In the genomic region with DNA sequence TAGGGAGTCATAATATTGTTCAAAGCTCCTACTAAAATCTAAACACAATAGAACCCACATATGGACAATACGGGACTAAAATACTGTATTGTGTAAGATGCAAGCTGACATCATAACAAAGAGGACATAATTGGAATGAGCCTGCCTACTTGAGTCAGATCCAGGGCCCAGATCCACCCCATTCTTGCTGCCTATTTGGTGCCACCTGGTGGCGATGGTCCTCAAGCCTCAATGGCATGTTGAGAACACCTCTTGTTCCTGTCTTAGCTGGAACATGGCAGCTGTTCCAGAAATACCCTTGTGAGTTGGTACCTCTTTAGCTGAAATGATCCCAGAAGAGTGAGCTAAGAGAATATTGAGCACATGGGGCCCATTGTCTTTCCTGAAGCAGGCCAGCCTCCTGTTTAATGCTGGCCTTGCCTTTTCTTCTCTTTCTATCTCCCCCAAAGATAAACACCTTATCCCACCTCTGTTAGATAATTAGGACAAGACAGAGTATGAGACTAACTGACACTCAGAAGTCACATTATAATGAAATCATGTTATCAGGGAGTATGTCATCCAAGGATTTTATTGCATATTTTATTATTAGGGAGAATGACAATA, we compare ENCODE assay signal across 8 cellular contexts.
A peak's percentile ranks its signal among the peaks of the same experiment; 100 is the strongest.
DNase-seq lines count a peak whose midpoint lies in the region; FAIRE-seq and TF ChIP-seq lines count a peak whose summit lies in the region.

No MANE protein-coding gene starts in this region.

- no peaks in the 10 kb centered on the region for H3K4me1 Mint-ChIP-seq in H9
- H3K4me1 Mint-ChIP-seq in nephron progenitor cell: no peaks in the 10 kb centered on the region

- H3K14ac ChIP-seq in H9 (ENCODE audit: insufficient read depth, low read length) (no peak overlapping the region), H1 (ENCODE audit: insufficient read length) (no peak overlapping the region)

- H3K4me1 ChIP-seq in H9 (ENCODE audit: insufficient read depth, low read length): no peaks in the 10 kb centered on the region
- H3K4me1 ChIP-seq in Peyer's patch: no peaks in the 10 kb centered on the region
- no peaks in the 10 kb centered on the region for H3K4me1 ChIP-seq in H1 (replicated peaks in 1 of 4; ENCODE audit: control insufficient read depth in 3 of 4, insufficient read depth in 4 of 4, low read length in 3 of 4)

- TF ChIP-seq CTCF in H9 (conservative IDR thresholded peaks at IDR 0.05) (peak; percentile 87), Peyer's patch (IDR thresholded peaks at IDR 0.05) (peak in 4 of 6 experiments; percentile 27 to 50 (median 42)), H1 (IDR thresholded peaks at IDR 0.05; ENCODE audit: control extremely low read depth in 1 of 3, insufficient read depth in 1 of 3, low read depth in 1 of 3, low read length in 3 of 3) (peak; percentile 78 to 92 (median 82)), nephron progenitor cell (IDR thresholded peaks at IDR 0.05) (peak; percentile 76)

- H4K8ac ChIP-seq in H9 (replicated peaks; ENCODE audit: insufficient read length, low read depth, low read length) (no peak overlapping the region), H1 (ENCODE audit: extremely low read depth, insufficient read depth, low read length) (no peak overlapping the region)

- H3K9ac ChIP-seq in H9 (ENCODE audit: extremely low read depth, insufficient read length, low read length): no peak overlapping the region
- H3K9ac ChIP-seq in H1 (replicated peaks in 1 of 4; ENCODE audit: extremely low read depth in 1 of 4, low read depth in 3 of 4, low read length in 3 of 4): no peak overlapping the region

- H3K79me2 ChIP-seq in H9 (ENCODE audit: insufficient read depth, low read length): no peaks in the 10 kb centered on the region
- no peaks in the 10 kb centered on the region for H3K79me2 ChIP-seq in H1 (ENCODE audit: control insufficient read depth in 1 of 2, insufficient read depth in 2 of 2, low read length in 2 of 2)

- no peak overlapping the region for H3K56ac ChIP-seq in H9 (ENCODE audit: insufficient read length, low read depth, low read length)
- no peak overlapping the region for H3K56ac ChIP-seq in H1 (replicated peaks; ENCODE audit: insufficient read length, low read depth, low read length)

- no peaks in the 10 kb centered on the region for H3K36me3 Mint-ChIP-seq in H9 (ENCODE audit: insufficient read depth in 1 of 3, low read depth in 3 of 3)
- H3K36me3 Mint-ChIP-seq in nephron progenitor cell (ENCODE audit: low read depth): no peaks in the 10 kb centered on the region

- H3K27me3 Mint-ChIP-seq in H9 (ENCODE audit: low read depth) (no peaks in the 10 kb centered on the region), nephron progenitor cell (ENCODE audit: low read depth, poor library complexity) (peaks cover 4% of the 10 kb centered on the region)

- H3K23me2 ChIP-seq in H9 (ENCODE audit: insufficient read length, low read depth, low read length, poor library complexity, severe bottlenecking) (no peaks in the 10 kb centered on the region), H1 (ENCODE audit: low read depth, low read length) (no peaks in the 10 kb centered on the region)

- H2AK5ac ChIP-seq in H9 (ENCODE audit: insufficient read length, low read length) (no peak overlapping the region), H1 (ENCODE audit: low read depth, low read length) (no peak overlapping the region)

- H3K4me3 ChIP-seq in Peyer's patch (no peak overlapping the region), H1 (ENCODE audit: extremely low read depth in 1 of 4, insufficient read depth in 2 of 4, low read depth in 3 of 4, low read length in 4 of 4) (no peak overlapping the region)

- H3K27me3 ChIP-seq in H9 (ENCODE audit: insufficient read depth, low read length) (no peaks in the 10 kb centered on the region), Peyer's patch (no peaks in the 10 kb centered on the region), H1 (replicated peaks in 1 of 4; ENCODE audit: control insufficient read depth in 3 of 4, extremely low read depth in 1 of 4, insufficient read depth in 3 of 4, low read length in 3 of 4) (no peaks in the 10 kb centered on the region)

- H3K4me3 Mint-ChIP-seq in H9 (no peak overlapping the region), nephron progenitor cell (no peak overlapping the region)

- H3K9me3 Mint-ChIP-seq in H9: no peaks in the 10 kb centered on the region
- H3K9me3 Mint-ChIP-seq in nephron progenitor cell: no peaks in the 10 kb centered on the region

- no peak for TF ChIP-seq EP300 in H1 (IDR thresholded peaks at IDR 0.05; ENCODE audit: borderline replicate concordance in 1 of 2, low read depth in 2 of 2, low read length in 2 of 2)

- H2AFZ ChIP-seq in H9 (ENCODE audit: low read length): no peak overlapping the region
- 0 out of 2 replicates have a peak overlapping the region, but pooled peaks have one; percentile 72 for H2AFZ ChIP-seq in H1 (ENCODE audit: low read length)

- H2BK5ac ChIP-seq in H9 (ENCODE audit: insufficient read length, low read length): no peak overlapping the region
- H2BK5ac ChIP-seq in H1 (ENCODE audit: low read depth, low read length): no peak overlapping the region

- H3K27ac ChIP-seq in H9 (ENCODE audit: insufficient read length, low read depth, low read length) (no peak overlapping the region), Peyer's patch (no peak overlapping the region), H1 (ENCODE audit: low read depth, low read length) (no peak overlapping the region)

- H4K5ac ChIP-seq in H9 (ENCODE audit: insufficient read length, low read depth, low read length): no peak overlapping the region
- H4K5ac ChIP-seq in H1 (ENCODE audit: insufficient read length, low read depth, low read length): no peak overlapping the region

- H3K23ac ChIP-seq in H9 (ENCODE audit: insufficient read length, low read depth, low read length): no peak overlapping the region
- no peak overlapping the region for H3K23ac ChIP-seq in H1 (ENCODE audit: insufficient read length)

- no peak overlapping the region for H2BK120ac ChIP-seq in H9 (ENCODE audit: low read depth, low read length, poor library complexity, severe bottlenecking)
- H2BK120ac ChIP-seq in H1 (replicated peaks; ENCODE audit: low read depth, low read length): no peak overlapping the region

- H3K9me3 ChIP-seq in H9 (ENCODE audit: control insufficient read depth, low read depth, low read length) (no peaks in the 10 kb centered on the region), Peyer's patch (no peaks in the 10 kb centered on the region), H1 (ENCODE audit: insufficient read depth in 2 of 2, low read depth in 1 of 2, low read length in 1 of 2) (no peaks in the 10 kb centered on the region)

- TF ChIP-seq RAD21 in H1 (IDR thresholded peaks at IDR 0.05 in 1 of 2, conservative IDR thresholded peaks at IDR 0.05 in 1 of 2; ENCODE audit: low read depth in 2 of 2, low read length in 2 of 2): peak; percentile 91 to 92

- TF ChIP-seq POLR2A in Peyer's patch (IDR thresholded peaks at IDR 0.05) (no peak), H1 (IDR thresholded peaks at IDR 0.05; ENCODE audit: control extremely low read depth in 1 of 2, low read depth in 2 of 2, low read length in 2 of 2) (no peak)

- POLR2A ChIA-PET in H1 (lab: Charles Lee; ENCODE audit: partially characterized antibody): no interaction called here

- H3K36me3 ChIP-seq in Peyer's patch (no peaks in the 10 kb centered on the region), H1 (ENCODE audit: control insufficient read depth in 2 of 4, insufficient read depth in 4 of 4, low read length in 3 of 4) (no peaks in the 10 kb centered on the region)

- H3K79me1 ChIP-seq in H9 (ENCODE audit: insufficient read depth, low read depth, low read length, poor library complexity, severe bottlenecking) (no peaks in the 10 kb centered on the region), H1 (ENCODE audit: low read depth, low read length) (no peaks in the 10 kb centered on the region)

- DNase-seq in activated T-cell treated with anti-CD3 and anti-CD28 coated beads for 24 hours (ENCODE audit: low read depth) (peak; percentile 1), activated T-cell treated with anti-CD3 and anti-CD28 coated beads for 4 hours (no peak), H9 (peak; percentile 84), LoVo (ENCODE audit: low spot score) (peak; percentile 33), Peyer's patch (peak in 2 of 3 donors; percentile 67 to 78), H1 (ENCODE audit: low read depth in 1 of 2, low spot score in 2 of 2) (peak; percentile 71 to 90), nephron progenitor cell (peak; percentile 85), frontal cortex (ENCODE audit: low spot score in 2 of 2) (no peak)

- no peak overlapping the region for H3K4me2 ChIP-seq in H9 (ENCODE audit: insufficient read depth, insufficient read length, low read length)
- H3K4me2 ChIP-seq in H1 (ENCODE audit: insufficient read depth in 1 of 2, low read depth in 2 of 2, low read length in 2 of 2): no peak overlapping the region

- H4K20me1 ChIP-seq in H9 (ENCODE audit: control insufficient read depth, insufficient read depth, insufficient read length) (no peaks in the 10 kb centered on the region), H1 (replicated peaks in 1 of 2; ENCODE audit: control insufficient read depth in 1 of 2, insufficient read depth in 2 of 2, low read length in 2 of 2) (no peaks in the 10 kb centered on the region)

- WGBS in H9 (ENCODE audit: extremely low coverage, insufficient read length, low lambda C conversion rate): no CpG with 5 or more reads among the region's 2 CpGs
- 41% methylated on average over 2 of the region's 2 CpGs; no CpG with 5 or more reads in 1 of the 2 experiments for WGBS in H1 (ENCODE audit: extremely low coverage in 1 of 2, insufficient coverage in 1 of 2, insufficient read length in 1 of 2, insufficient replicate concordance in 2 of 2, low coverage in 1 of 2, low lambda C conversion rate in 2 of 2, missing lambda C conversion rate in 1 of 2), 2 experiments

- H2BK20ac ChIP-seq in H9 (ENCODE audit: low read depth, low read length, poor library complexity, severe bottlenecking) (no peak overlapping the region), H1 (ENCODE audit: low read length) (no peak overlapping the region)

- H3K27ac Mint-ChIP-seq in H9 (peak overlapping the region in 1 of 3 experiments; percentile 60; a peak in 1 of 7 replicates), nephron progenitor cell (no peak overlapping the region)

- H4K91ac ChIP-seq in H9 (ENCODE audit: insufficient read length, low read depth, low read length): no peak overlapping the region
- H4K91ac ChIP-seq in H1 (replicated peaks; ENCODE audit: insufficient read length, low read length): no peak overlapping the region

- no peak overlapping the region for H3K18ac ChIP-seq in H9 (ENCODE audit: insufficient read length, low read depth, low read length)
- no peak overlapping the region for H3K18ac ChIP-seq in H1 (ENCODE audit: extremely low read depth, low read length)

- FAIRE-seq in H1 (lab: Jason Lieb, UNC) (peak; percentile 98), frontal cortex (lab: Jason Lieb, UNC) (no peak)

- no peak overlapping the region for H3T11ph ChIP-seq in H9 (ENCODE audit: low read length)

- H3K4ac ChIP-seq in H9 (ENCODE audit: low read depth, low read length) (no peak overlapping the region), H1 (replicated peaks; ENCODE audit: insufficient read length, low read depth, low read length) (no peak overlapping the region)

- CTCF ChIA-PET in H1 (lab: Charles Lee; ENCODE audit: partially characterized antibody): interaction anchor here (0.6 to 5.8 kb wide), 58 partner anchors 9 to 870 kb away, joined by 3 to 63 read pairs (median 4); no protein-coding TSS in a partner anchor

- H2BK15ac ChIP-seq in H9 (ENCODE audit: low read depth, low read length) (no peak overlapping the region), H1 (ENCODE audit: low read length) (no peak overlapping the region)

- H2BK12ac ChIP-seq in H9 (ENCODE audit: insufficient read length, low read depth, low read length) (no peak overlapping the region), H1 (ENCODE audit: low read depth, low read length) (no peak overlapping the region)

Comparison
In these comparisons a context has a peak if more than half of its experiments do, and no peak if none do; other contexts are left out.
1. DNase-seq: peak in activated T-cell treated with anti-CD3 and anti-CD28 coated beads for 24 hours (single experiment), H9 (single experiment), LoVo (single experiment), Peyer's patch (2 of 3), H1 (2 of 2) and nephron progenitor cell (single experiment); none in activated T-cell treated with anti-CD3 and anti-CD28 coated beads for 4 hours (single experiment) and frontal cortex (0 of 2).
2. Peak in every context shown above with its lines, with median percentiles within 50 percentile points of each other: CTCF ChIP-seq.